Comparison of ENCODE assay signal across 1 cellular context in genomic region chr1:225923381-225923691, GRCh38.
TF ChIP-seq lines count a peak whose summit lies in the region.

No MANE protein-coding gene starts in this region.

TF ChIP-seq in K562, 482 proteins besides CTCF, POLR2A, EP300 and RAD21:
- no peak for TF ChIP-seq XRCC3 (IDR thresholded peaks at IDR 0.05)
- no peak for TF ChIP-seq ZNF41 (CRISPR knock-in tag; conservative IDR thresholded peaks at IDR 0.05)
- TF ChIP-seq FOXP4 (CRISPR knock-in tag; IDR thresholded peaks at IDR 0.05; ENCODE audit: borderline replicate concordance): peak; percentile 67; the same call in 1 of the 2 replicates
- TF ChIP-seq HNRNPUL1 (IDR thresholded peaks at IDR 0.05; ENCODE audit: low read length): 0 out of 2 replicates have a peak, but pooled peaks have one; percentile 25
- TF ChIP-seq PATZ1 (CRISPR knock-in tag; IDR thresholded peaks at IDR 0.05; ENCODE audit: borderline replicate concordance): no peak
- 0 out of 2 replicates have a peak, but pooled peaks have one; percentile 32 for TF ChIP-seq MYNN (IDR thresholded peaks at IDR 0.05)
- no peak for TF ChIP-seq MYNN (CRISPR knock-in tag; IDR thresholded peaks at IDR 0.05)
- peak; percentile 59 for TF ChIP-seq ZKSCAN1 (IDR thresholded peaks at IDR 0.05; ENCODE audit: low read depth, low read length)
- peak; percentile 12; the same call in 1 of the 2 replicates for TF ChIP-seq SMARCA4 (IDR thresholded peaks at IDR 0.05)
- TF ChIP-seq ZC3H4 (CRISPR knock-in tag; IDR thresholded peaks at IDR 0.05; ENCODE audit: borderline replicate concordance): no peak
- TF ChIP-seq ZNF263 (CRISPR knock-in tag; IDR thresholded peaks at IDR 0.05; ENCODE audit: borderline replicate concordance): peak; percentile 8; the same call in 1 of the 2 replicates
- no peak for TF ChIP-seq NR2C1 (IDR thresholded peaks at IDR 0.05)
- 0 out of 2 replicates have a peak, but pooled peaks have one; percentile 8 for TF ChIP-seq NR2C1 (tag; IDR thresholded peaks at IDR 0.05)
- 0 out of 2 replicates have a peak, but pooled peaks have one; percentile 22 for TF ChIP-seq NR1H2 (CRISPR knock-in tag; IDR thresholded peaks at IDR 0.05)
TF ChIP-seq in K562: peak in this region for 8.
